In genomic region chr13:99759163-99759552, GRCh38 we compare ENCODE assay signal across 8 cellular contexts.
"Had no signal": no experiment of that assay in that cellular context is flagged by ENCODE, and none has a peak within 500 bp of the region (broad histone marks: within the 10 kb centered on the region; RNA-seq: fewer than 3 reads in every experiment).

No MANE protein-coding gene starts in this region.

- H3K4me3 Mint-ChIP-seq: IgD-negative memory B cell had no signal

- H3K4me1 Mint-ChIP-seq: IgD-negative memory B cell had no signal

- H3K27ac Mint-ChIP-seq: IgD-negative memory B cell had no signal

- ATAC-seq: K562 had no signal

- H3K27ac ChIP-seq: HL-60, KMS-11 had no signal

- H3K4me3 ChIP-seq: K562 had no signal

- H3K27me3 Mint-ChIP-seq: IgD-negative memory B cell had no signal

- DNase-seq: IMR-90, KG1 had no signal

- H3K9ac ChIP-seq: KMS-11 had no signal

- H3K4me2 ChIP-seq: KMS-11 had no signal

- FAIRE-seq: HepG2, HTR-8/SVneo, K562 had no signal
